8 cellular contexts compared by ENCODE assay signal in genomic region chr22:27919222-27919942, GRCh38. TPM values are rescaled to one million over a fixed set of nuclear protein-coding genes. Genes with fewer than 3 reads are reported as not detected.
DNase-seq lines count a peak whose midpoint lies in the region; ATAC-seq and TF ChIP-seq lines count a peak whose summit lies in the region.

Gene PITPNB, minus strand, starts transcription at chr22:27919256. Its CDS starts 65 bp downstream, at chr22:27919191.

- ATAC-seq in GM19035 (IDR thresholded peaks at IDR 0.05; ENCODE audit: unreplicated experiment): peak; percentile 87
- peak; percentile 77 for ATAC-seq in HG03342 (IDR thresholded peaks at IDR 0.05; ENCODE audit: unreplicated experiment)

- H3K27me3 ChIP-seq in spleen (replicated peaks in 1 of 7): no peaks in the 10 kb centered on the region

- intact Hi-C loops in spleen (cut with DNase I; ENCODE audit: low total_unique reads): no loop called here

- TF ChIP-seq CTCF in AG09319 (IDR thresholded peaks at IDR 0.05; ENCODE audit: low read depth, low read length): no peak
- peak in 1 of 11 experiments; percentile 22 for TF ChIP-seq CTCF in spleen (IDR thresholded peaks at IDR 0.05 in 8 of 11, conservative IDR thresholded peaks at IDR 0.05 in 3 of 11)

- peak in 2 of 3 donors; percentile 17 to 32 for TF ChIP-seq POLR2A in spleen (IDR thresholded peaks at IDR 0.05)

- 0 to 4% (median 0%) methylated on average over 9 to 68 of the region's 68 CpGs for WGBS in spleen, 5 donors

- peaks cover 28 to 63% (median 55%) of the 10 kb centered on the region in 6 donors for H3K4me1 ChIP-seq in spleen

- no peaks in the 10 kb centered on the region for H3K9me3 ChIP-seq in spleen

- H3K27ac ChIP-seq in spleen: peak within 1 kb of the TSS; percentile 92 to 98 (median 94)

- DNase-seq in AG09319 (ENCODE audit: extremely low read depth, low read depth): peak; percentile 96
- peak; percentile 97 to 100 for DNase-seq in NCI-H446 (lab: John Stamatoyannopoulos, UW)
- peak; percentile 97 for DNase-seq in activated CD4-positive, CD25-positive, alpha-beta regulatory T cell treated with anti-CD3 and anti-CD28 coated beads, Interleukin-2, amount 50 U/mL, for 16 hours (ENCODE audit: low read depth, low spot score)
- peak; percentile 98 for DNase-seq in central memory CD4-positive, alpha-beta T cell
- peak; percentile 95 for DNase-seq in inferior parietal cortex (ENCODE audit: extremely low spot score)
- peak; percentile 100 for DNase-seq in spleen

- peak within 1 kb of the TSS; percentile 79 to 97 (median 86) for H3K4me3 ChIP-seq in spleen

- H3K36me3 ChIP-seq in spleen: peaks cover 0 to 20% (median 1%) of the 10 kb centered on the region in 6 donors

RNA-seq across cellular contexts. Expression of gene PITPNB, which starts in this region (rescaled TPM):
- total RNA-seq in spleen: 10 to 100 TPM; 41.8 to 67.2 (median 57.7) TPM
- polyA plus RNA-seq in spleen: 10 to 100 TPM; 17.5 to 25.8 (median 20.1) TPM

Comparison
In these comparisons a context has a peak if more than half of its experiments do, and no peak if none do; other contexts are left out.
1. Peak in every context shown above with its lines: DNase-seq, ATAC-seq, H3K4me3 ChIP-seq and H3K27ac ChIP-seq.